Comparison of ENCODE assay signal across 29 cellular contexts in the genomic region with DNA sequence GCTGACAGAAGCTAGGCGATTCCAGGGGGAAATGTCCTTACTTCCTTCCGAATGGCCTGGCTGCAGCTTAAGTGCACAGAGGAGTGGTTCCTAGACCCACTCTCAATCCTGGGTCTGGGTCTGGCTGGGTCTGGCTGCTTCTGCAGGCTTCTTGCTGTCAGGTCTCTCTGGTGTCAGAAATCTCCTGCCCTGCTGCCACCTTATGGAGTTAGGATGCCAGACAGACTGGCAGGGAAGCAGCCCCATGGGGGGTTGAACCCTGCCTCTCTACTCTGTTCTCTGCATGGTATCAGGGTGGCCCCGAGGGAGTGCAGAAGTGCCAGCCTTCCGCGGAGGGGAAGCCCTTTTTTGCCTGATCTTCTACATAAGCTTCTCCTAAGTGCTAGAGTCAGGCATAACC.
DNase-seq lines count a peak whose midpoint lies in the region; ATAC-seq, FAIRE-seq and TF ChIP-seq lines count a peak whose summit lies in the region.
"Had no signal": no experiment of that assay in that cellular context is flagged by ENCODE, and none has a peak within 500 bp of the region (broad histone marks: within the 10 kb centered on the region; RNA-seq: fewer than 3 reads in every experiment).

No MANE protein-coding gene starts in this region.

- ATAC-seq in heart right ventricle = peak in 1 of 8 donors; percentile 1
- ATAC-seq in HepG2 = no peak
- no peak for ATAC-seq in activated CD8-positive, alpha-beta T cell treated with anti-CD3 and anti-CD28 coated beads for 36 hours

- POLR2A ChIA-PET in HepG2 (lab: Yijun Ruan, JAX) (no interaction called here), A673 (lab: Charles Lee; ENCODE audit: low non-redundant PET) (no interaction called here)
- POLR2A ChIA-PET in activated CD8-positive, alpha-beta T cell treated with anti-CD3 and anti-CD28 coated beads for 36 hours (lab: Charles Lee) = no interaction called here

- FAIRE-seq in HepG2 (lab: Jason Lieb, UNC) = no peak

- TF ChIP-seq RAD21 in HepG2 (CRISPR knock-in tag; IDR thresholded peaks at IDR 0.05) = no peak

- H3K27ac ChIP-seq in heart right ventricle = peak overlapping the region in 6 of 10 donors; percentile 60 to 88 (median 72)
- peak overlapping the region in 55 of 59 donors; percentile 2 to 84 (median 61) for H3K27ac ChIP-seq in dorsolateral prefrontal cortex
- H3K27ac ChIP-seq in neural progenitor cell = no peak overlapping the region
- no peak overlapping the region for H3K27ac ChIP-seq in HepG2 (ENCODE audit: extremely low read length, insufficient read depth, low read length)
- no peak overlapping the region for H3K27ac ChIP-seq in A673 (ENCODE audit: low read depth, low read length, poor library complexity, severe bottlenecking)
- H3K27ac ChIP-seq: epithelial cell of prostate, prostate gland, SJCRH30, skin epidermis, suprapubic skin had no signal

- H3K9me3 ChIP-seq in heart right ventricle (peaks cover 0 to 4% (median 0%) of the 10 kb centered on the region in 11 donors), neural progenitor cell (ENCODE audit: low read depth) (no peaks in the 10 kb centered on the region), HepG2 (ENCODE audit: low read length) (peaks cover 6% of the 10 kb centered on the region; the same call in 1 of the 2 replicates), A673 (ENCODE audit: low read depth, low read length, poor library complexity, severe bottlenecking) (no peaks in the 10 kb centered on the region)
- H3K9me3 ChIP-seq: MG63, prostate gland, SJCRH30, suprapubic skin had no signal

- H3F3A ChIP-seq in neural progenitor cell (ENCODE audit: low read depth) = peaks cover 18% of the 10 kb centered on the region

- H3K4me2 ChIP-seq in neural progenitor cell = peak overlapping the region; percentile 74
- no peak overlapping the region for H3K4me2 ChIP-seq in HepG2 (ENCODE audit: low read depth, low read length)

- peaks cover 10% of the 10 kb centered on the region for H3K27me3 Mint-ChIP-seq in neural progenitor cell (ENCODE audit: insufficient read depth, low read depth)
- peaks cover 28% of the 10 kb centered on the region for H3K27me3 Mint-ChIP-seq in activated CD8-positive, alpha-beta T cell treated with anti-CD3 and anti-CD28 coated beads for 36 hours

- H4K20me1 ChIP-seq in neural progenitor cell (ENCODE audit: low read depth) (no peaks in the 10 kb centered on the region), HepG2 (ENCODE audit: insufficient read depth, low read length) (no peaks in the 10 kb centered on the region)

- H3K9ac ChIP-seq in neural progenitor cell (no peak overlapping the region), HepG2 (ENCODE audit: insufficient read depth, low read depth, low read length) (no peak overlapping the region)

- peak overlapping the region; percentile 6 for H3K4me3 Mint-ChIP-seq in neural progenitor cell
- no peak overlapping the region for H3K4me3 Mint-ChIP-seq in activated CD8-positive, alpha-beta T cell treated with anti-CD3 and anti-CD28 coated beads for 36 hours
- H3K4me3 Mint-ChIP-seq: activated CD4-positive, alpha-beta memory T cell treated with anti-CD3 and anti-CD28 coated beads, Interleukin-2, amount 10 ng/mL, durations not matched to agents 7 days and 5 days; activated T-helper 1 cell treated with anti-CD3 and anti-CD28 coated beads, Interleukin-12 subunit alpha, Interleukin-12 subunit beta, Interleukin-2, Interleukin-4 antibody, amounts not matched to agents 30 ng/mL and 10 ng/mL and 1 ng/mL, durations not matched to agents 14 hours and 24 hours and 36 hours; CD4-positive, alpha-beta memory T cell; HFFc6 had no signal

- WGBS in heart right ventricle, 2 donors = 48 to 58% methylated on average over 5 of the region's 5 CpGs
- WGBS in HepG2 (ENCODE audit: low lambda C conversion rate) = 53% methylated on average over 4 of the region's 5 CpGs

- intact Hi-C loops in heart right ventricle (cut with DNase I) = loop anchor here in 2 of 10 donors (10.0 kb wide), 1 partner anchor 103 kb away; a partner anchor contains a TSS
- intact Hi-C loops in cardiac septum (cut with DNase I) = no loop called here
- intact Hi-C loops in dorsolateral prefrontal cortex (cut with DNase I) = no loop called here
- intact Hi-C loops in HepG2 (cut with micrococcal nuclease; ENCODE audit: unreplicated experiment) = no loop called here
- intact Hi-C loops in A673 (cut with micrococcal nuclease; ENCODE audit: unreplicated experiment) = no loop called here
- intact Hi-C loops in activated CD8-positive, alpha-beta T cell treated with anti-CD3 and anti-CD28 coated beads for 36 hours (cut with micrococcal nuclease) = no loop called here

- peaks cover 35% of the 10 kb centered on the region for H3K4me1 Mint-ChIP-seq in neural progenitor cell
- H3K4me1 Mint-ChIP-seq in activated CD8-positive, alpha-beta T cell treated with anti-CD3 and anti-CD28 coated beads for 36 hours (ENCODE audit: low read depth) = no peaks in the 10 kb centered on the region
- H3K4me1 Mint-ChIP-seq: activated CD4-positive, alpha-beta memory T cell treated with anti-CD3 and anti-CD28 coated beads, Interleukin-2, amount 10 ng/mL, durations not matched to agents 7 days and 5 days had no signal

- CTCF ChIA-PET in HepG2 (lab: Yijun Ruan, JAX; ENCODE audit: low intra/inter-chr PET ratio, low total read pairs) (no interaction called here), A673 (lab: Charles Lee) (no interaction called here)
- CTCF ChIA-PET in activated CD8-positive, alpha-beta T cell treated with anti-CD3 and anti-CD28 coated beads for 36 hours (lab: Charles Lee) = no interaction called here

- H3K36me3 ChIP-seq in heart right ventricle (no peaks in the 10 kb centered on the region), neural progenitor cell (no peaks in the 10 kb centered on the region), HepG2 (replicated peaks in 1 of 2; ENCODE audit: control insufficient read depth in 1 of 2, insufficient read depth in 2 of 2, low read length in 2 of 2) (no peaks in the 10 kb centered on the region), A673 (ENCODE audit: insufficient read depth, low read length, poor library complexity, severe bottlenecking) (no peaks in the 10 kb centered on the region)
- H3K36me3 ChIP-seq: MG63, prostate gland, SJCRH30, suprapubic skin had no signal

- H3K36me3 Mint-ChIP-seq in neural progenitor cell = no peaks in the 10 kb centered on the region
- H3K36me3 Mint-ChIP-seq in activated CD8-positive, alpha-beta T cell treated with anti-CD3 and anti-CD28 coated beads for 36 hours (ENCODE audit: low read depth) = no peaks in the 10 kb centered on the region
- H3K36me3 Mint-ChIP-seq: brain; CD4-positive, alpha-beta memory T cell had no signal

- TF ChIP-seq EP300 in HepG2 (IDR thresholded peaks at IDR 0.05; ENCODE audit: low read depth in 2 of 2, low read length in 2 of 2) (no peak), HepG2 (CRISPR knock-in tag; IDR thresholded peaks at IDR 0.05; ENCODE audit: borderline replicate concordance) (no peak)

- in situ Hi-C loops in HepG2 (cut with HindIII; ENCODE audit: extremely low pct_ligation_motif_present, low pct_unique_long_range_greater_than_20kb) = loop anchor here (25.0 kb wide), 1 partner anchor 375 kb away; no protein-coding TSS in a partner anchor

- TF ChIP-seq CTCF in heart right ventricle (IDR thresholded peaks at IDR 0.05) = no peak
- no peak for TF ChIP-seq CTCF in dorsolateral prefrontal cortex (IDR thresholded peaks at IDR 0.05 in 54 of 56, conservative IDR thresholded peaks at IDR 0.05 in 2 of 56; ENCODE audit: low read depth in 1 of 56, partially characterized antibody in 56 of 56)
- no peak for TF ChIP-seq CTCF in neural progenitor cell (IDR thresholded peaks at IDR 0.05)
- TF ChIP-seq CTCF in HepG2 (CRISPR knock-in tag; IDR thresholded peaks at IDR 0.05) = no peak
- TF ChIP-seq CTCF in A673 (conservative IDR thresholded peaks at IDR 0.05; ENCODE audit: low read depth, low read length) = no peak
- TF ChIP-seq CTCF in activated CD8-positive, alpha-beta T cell treated with anti-CD3 and anti-CD28 coated beads for 36 hours (IDR thresholded peaks at IDR 0.05) = no peak

- peaks cover 2% of the 10 kb centered on the region for H3K9me3 Mint-ChIP-seq in neural progenitor cell
- H3K9me3 Mint-ChIP-seq in activated CD8-positive, alpha-beta T cell treated with anti-CD3 and anti-CD28 coated beads for 36 hours = no peaks in the 10 kb centered on the region
- H3K9me3 Mint-ChIP-seq: activated CD4-positive, alpha-beta memory T cell treated with anti-CD3 and anti-CD28 coated beads, Interleukin-2, amount 10 ng/mL, durations not matched to agents 7 days and 5 days; activated T-helper 1 cell treated with anti-CD3 and anti-CD28 coated beads, Interleukin-12 subunit alpha, Interleukin-12 subunit beta, Interleukin-2, Interleukin-4 antibody, amounts not matched to agents 30 ng/mL and 10 ng/mL and 1 ng/mL, durations not matched to agents 14 hours and 24 hours and 36 hours; HFFc6 had no signal

- H3K27me3 ChIP-seq in heart right ventricle (peaks cover 0 to 15% (median 0%) of the 10 kb centered on the region in 7 donors), dorsolateral prefrontal cortex (no peaks in the 10 kb centered on the region), neural progenitor cell (no peaks in the 10 kb centered on the region), HepG2 (ENCODE audit: control insufficient read depth in 1 of 2, insufficient read depth in 2 of 2, low read length in 2 of 2) (peaks cover 7 to 36% of the 10 kb centered on the region in 2 experiments; a peak in 4 of 5 replicates), A673 (replicated peaks; ENCODE audit: insufficient read depth, low read depth, low read length, poor library complexity) (peaks cover 8% of the 10 kb centered on the region)
- H3K27me3 ChIP-seq: MG63, SJCRH30 had no signal

- H3K4me3 ChIP-seq in heart right ventricle (peak overlapping the region in 7 of 10 donors; percentile 12 to 51 (median 41)), dorsolateral prefrontal cortex (peak overlapping the region in 41 of 59 donors; percentile 2 to 70 (median 48)), neural progenitor cell (no peak overlapping the region), HepG2 (replicated peaks in 1 of 3; ENCODE audit: insufficient read depth in 1 of 3, low read depth in 2 of 3, low read length in 3 of 3) (no peak overlapping the region), A673 (ENCODE audit: low read depth, low read length, poor library complexity, severe bottlenecking) (no peak overlapping the region)
- H3K4me3 ChIP-seq: MG63, prostate gland, SJCRH30, skin epidermis had no signal

- DNase-seq in heart right ventricle (no peak), cardiac septum (ENCODE audit: low spot score) (no peak), dorsolateral prefrontal cortex (peak in 1 of 10 donors; percentile 45), neural progenitor cell (ENCODE audit: low spot score) (no peak), HepG2 (ENCODE audit: low spot score) (no peak), mesenteric fat pad (ENCODE audit: low spot score) (no peak), A673 (ENCODE audit: low spot score) (no peak)
- no peak for DNase-seq in activated CD8-positive, alpha-beta T cell treated with anti-CD3 and anti-CD28 coated beads for 36 hours
- DNase-seq: activated CD4-positive, alpha-beta memory T cell treated with anti-CD3 and anti-CD28 coated beads, Interleukin-2, amount 10 ng/mL, durations not matched to agents 7 days and 5 days; activated CD8-positive, alpha-beta memory T cell treated with anti-CD3 and anti-CD28 coated beads, Interleukin-2, amount 50 U/mL, for 48 hours; activated naive CD4-positive, alpha-beta T cell treated with anti-CD3 and anti-CD28 coated beads, Interleukin-2, amount 50 U/mL, for 16 hours; CD4-positive, alpha-beta memory T cell; GOT3; HFFc6; KG1; MG63; NCI-H1105; NCI-H187 treated with DMSO at 0.1 percent for 48 hours; NCI-H2227 treated with DMSO at 0.1 percent for 48 hours; NCI-H526; SJCRH30; stimulated activated naive CD4-positive, alpha-beta T cell; SW 1271 had no signal

- peak overlapping the region; percentile 46 for H3K27ac Mint-ChIP-seq in neural progenitor cell
- no peak overlapping the region for H3K27ac Mint-ChIP-seq in activated CD8-positive, alpha-beta T cell treated with anti-CD3 and anti-CD28 coated beads for 36 hours
- H3K27ac Mint-ChIP-seq: activated CD4-positive, alpha-beta memory T cell treated with anti-CD3 and anti-CD28 coated beads, Interleukin-2, amount 10 ng/mL, durations not matched to agents 7 days and 5 days; activated T-helper 1 cell treated with anti-CD3 and anti-CD28 coated beads, Interleukin-12 subunit alpha, Interleukin-12 subunit beta, Interleukin-2, Interleukin-4 antibody, amounts not matched to agents 30 ng/mL and 10 ng/mL and 1 ng/mL, durations not matched to agents 14 hours and 24 hours and 36 hours; CD4-positive, alpha-beta memory T cell; HFFc6 had no signal

- H3K4me1 ChIP-seq in heart right ventricle = peaks cover 8 to 47% (median 22%) of the 10 kb centered on the region in 9 donors
- H3K4me1 ChIP-seq in neural progenitor cell = peaks cover 32% of the 10 kb centered on the region
- peaks cover 30% of the 10 kb centered on the region for H3K4me1 ChIP-seq in HepG2 (ENCODE audit: insufficient read depth, low read length)
- H3K4me1 ChIP-seq in A673 (ENCODE audit: insufficient read depth, low read length, poor library complexity, severe bottlenecking) = no peaks in the 10 kb centered on the region
- H3K4me1 ChIP-seq: prostate gland, SJCRH30 had no signal

- BruUV-seq in HepG2 (replicated peaks; lab: Mats Ljungman, UMichigan) (no TSS peak), A673 (replicated peaks; lab: Mats Ljungman, UMichigan) (no TSS peak)

- H3K79me2 ChIP-seq in neural progenitor cell (ENCODE audit: low read depth) (no peaks in the 10 kb centered on the region), HepG2 (ENCODE audit: insufficient read depth, low read length) (no peaks in the 10 kb centered on the region)

- H2AFZ ChIP-seq in neural progenitor cell (replicated peaks) (peak overlapping the region; percentile 63), HepG2 (ENCODE audit: low read length) (no peak overlapping the region)

- TF ChIP-seq POLR2A in HepG2 (IDR thresholded peaks at IDR 0.05; ENCODE audit: insufficient read depth in 1 of 2, low read depth in 2 of 2, low read length in 2 of 2) = no peak

Comparison
In these comparisons a context has a peak if more than half of its experiments do, and no peak if none do; other contexts are left out.
1. H3K27ac ChIP-seq: peak in heart right ventricle (6 of 10) and dorsolateral prefrontal cortex (55 of 59); none in neural progenitor cell (single experiment), HepG2 (single experiment) and A673 (single experiment).
2. H3K4me3 ChIP-seq: peak in heart right ventricle (7 of 10) and dorsolateral prefrontal cortex (41 of 59); none in neural progenitor cell (single experiment), HepG2 (0 of 3) and A673 (single experiment).